Comparison of ENCODE assay signal across 11 cellular contexts in genomic region chrX:19791562-19791961, GRCh38.
DNase-seq lines count a peak whose midpoint lies in the region; ATAC-seq and TF ChIP-seq lines count a peak whose summit lies in the region.
"Had no signal": no experiment of that assay in that cellular context is flagged by ENCODE, and none has a peak within 500 bp of the region (broad histone marks: within the 10 kb centered on the region; RNA-seq: fewer than 3 reads in every experiment).

No MANE protein-coding gene starts in this region.

- CTCF ChIA-PET in CD8-positive, alpha-beta memory T cell (lab: Charles Lee), result interaction anchor here (0.8 kb wide), 1 partner anchor 51 kb away, joined by 3 read pairs; no protein-coding TSS in a partner anchor

- peak overlapping the region; percentile 28 to 73 (median 57) for H3K4me3 Mint-ChIP-seq in CD8-positive, alpha-beta memory T cell
- H3K4me3 Mint-ChIP-seq: dendritic cell treated with granulocyte-macrophage colony-stimulating factor and Interleukin-4, amounts not matched to agents 40 ng/mL and 50 ng/mL, for 4 days had no signal

- no peaks in the 10 kb centered on the region for H3K36me3 ChIP-seq in CD8-positive, alpha-beta memory T cell (ENCODE audit: insufficient read depth, low read length)
- no peaks in the 10 kb centered on the region for H3K36me3 ChIP-seq in psoas muscle (ENCODE audit: insufficient read depth in 1 of 2, low read depth in 1 of 2)

- no peak overlapping the region for H3K4me3 ChIP-seq in CD8-positive, alpha-beta memory T cell (ENCODE audit: low read length)
- H3K4me3 ChIP-seq in astrocyte of the spinal cord (ENCODE audit: low read depth, low read length), result no peak overlapping the region
- no peak overlapping the region for H3K4me3 ChIP-seq in psoas muscle
- H3K4me3 ChIP-seq: lung had no signal

- H3K4me1 ChIP-seq in CD8-positive, alpha-beta memory T cell (ENCODE audit: insufficient read depth, low read length), result peaks cover 70% of the 10 kb centered on the region
- H3K4me1 ChIP-seq in psoas muscle, result no peaks in the 10 kb centered on the region

- H3K27me3 Mint-ChIP-seq in CD8-positive, alpha-beta memory T cell, result no peaks in the 10 kb centered on the region
- H3K27me3 Mint-ChIP-seq: dendritic cell treated with granulocyte-macrophage colony-stimulating factor and Interleukin-4, amounts not matched to agents 40 ng/mL and 50 ng/mL, for 4 days had no signal

- no peaks in the 10 kb centered on the region for H3K27me3 ChIP-seq in CD8-positive, alpha-beta memory T cell (ENCODE audit: insufficient read depth, low read length, poor library complexity, severe bottlenecking)
- no peaks in the 10 kb centered on the region for H3K27me3 ChIP-seq in psoas muscle (ENCODE audit: insufficient read depth in 3 of 3, low read length in 2 of 3)

- WGBS in psoas muscle, 3 donors, result 65 to 87% (median 83%) methylated on average over 6 of the region's 6 CpGs

- ATAC-seq in GM19455 (IDR thresholded peaks at IDR 0.05; ENCODE audit: unreplicated experiment) (peak; percentile 55), psoas muscle (no peak), HG02840 (IDR thresholded peaks at IDR 0.05; ENCODE audit: low FRiP score, unreplicated experiment) (no peak)

- no peak for DNase-seq in CD8-positive, alpha-beta memory T cell
- peak; percentile 49 for DNase-seq in HT1080 (ENCODE audit: low read depth)
- DNase-seq in astrocyte of the spinal cord (ENCODE audit: low read depth, low spot score), result peak; percentile 3
- no peak for DNase-seq in hippocampal formation (lab: John Stamatoyannopoulos, UW)
- DNase-seq in psoas muscle, result no peak
- no peak for DNase-seq in 8988T
- DNase-seq: DND-41 had no signal

- intact Hi-C loops in psoas muscle (cut with DNase I), result no loop called here

- POLR2A ChIA-PET in CD8-positive, alpha-beta memory T cell (lab: Charles Lee), result interaction anchor here (1.2 kb wide), 1 partner anchor 40 kb away, joined by 4 read pairs; no protein-coding TSS in a partner anchor

- peaks cover under 1 to 47% (median 7%) of the 10 kb centered on the region in 3 donors for H3K36me3 Mint-ChIP-seq in CD8-positive, alpha-beta memory T cell

- no peaks in the 10 kb centered on the region for H3K9me3 Mint-ChIP-seq in CD8-positive, alpha-beta memory T cell
- H3K9me3 Mint-ChIP-seq: dendritic cell treated with granulocyte-macrophage colony-stimulating factor and Interleukin-4, amounts not matched to agents 40 ng/mL and 50 ng/mL, for 4 days had no signal

- H3K27ac ChIP-seq in CD8-positive, alpha-beta memory T cell (ENCODE audit: low read depth, low read length), result no peak overlapping the region
- no peak overlapping the region for H3K27ac ChIP-seq in psoas muscle

- in situ Hi-C loops in astrocyte of the spinal cord (cut with HindIII; ENCODE audit: low sequenced_read_pairs), result no loop called here

- peaks cover 60 to 87% (median 78%) of the 10 kb centered on the region in 3 donors for H3K4me1 Mint-ChIP-seq in CD8-positive, alpha-beta memory T cell

- H3K27ac Mint-ChIP-seq in CD8-positive, alpha-beta memory T cell, result peak overlapping the region; percentile 52 to 93 (median 84)
- H3K27ac Mint-ChIP-seq: dendritic cell treated with granulocyte-macrophage colony-stimulating factor and Interleukin-4, amounts not matched to agents 40 ng/mL and 50 ng/mL, for 4 days had no signal

- H3K9me3 ChIP-seq in CD8-positive, alpha-beta memory T cell (ENCODE audit: low read length), result no peaks in the 10 kb centered on the region
- H3K9me3 ChIP-seq in psoas muscle, result no peaks in the 10 kb centered on the region

- no peak for TF ChIP-seq CTCF in astrocyte of the spinal cord (IDR thresholded peaks at IDR 0.05; ENCODE audit: low read depth, low read length)
- TF ChIP-seq CTCF in psoas muscle (IDR thresholded peaks at IDR 0.05), result no peak

Comparison
In these comparisons a context has a peak if more than half of its experiments do, and no peak if none do; other contexts are left out.
1. DNase-seq: peak in HT1080 (single experiment) and astrocyte of the spinal cord (single experiment); none in CD8-positive, alpha-beta memory T cell (0 of 5), hippocampal formation (0 of 2), psoas muscle (0 of 2) and 8988T (single experiment).